19 cellular contexts compared by ENCODE assay signal in genomic region chr9:114181583-114182409, GRCh38. TPM values are rescaled to one million over a fixed set of nuclear protein-coding genes. Genes with fewer than 3 reads are reported as not detected.
DNase-seq lines count a peak whose midpoint lies in the region; ATAC-seq and TF ChIP-seq lines count a peak whose summit lies in the region.
"Had no signal": no experiment of that assay in that cellular context is flagged by ENCODE, and none has a peak within 500 bp of the region (broad histone marks: within the 10 kb centered on the region; RNA-seq: fewer than 3 reads in every experiment).

No MANE protein-coding gene starts in this region.

- peak overlapping the region; percentile 91 for H3K27ac Mint-ChIP-seq in mesothelial cell of epicardium
- no peak overlapping the region for H3K27ac Mint-ChIP-seq in activated CD4-positive, alpha-beta T cell treated with anti-CD3 and anti-CD28 coated beads for 36 hours

- in situ Hi-C loops in IMR-90 (cut with MboI; ENCODE audit: low sequenced_read_pairs): no loop called here

- no peak for TF ChIP-seq CTCF in IMR-90 (conservative IDR thresholded peaks at IDR 0.05; ENCODE audit: low read depth, low read length)
- TF ChIP-seq CTCF in cardiac muscle cell (IDR thresholded peaks at IDR 0.05; ENCODE audit: low read depth, low read length): no peak
- TF ChIP-seq CTCF in mesothelial cell of epicardium (IDR thresholded peaks at IDR 0.05; ENCODE audit: unreplicated experiment): no peak
- no peak for TF ChIP-seq CTCF in BE2C (IDR thresholded peaks at IDR 0.05; ENCODE audit: low read depth, low read length)

- CTCF ChIA-PET in IMR-90 (lab: Yijun Ruan, JAX): interaction anchor here (1.5 kb wide), 1 partner anchor 74 kb away, joined by 4 read pairs; no protein-coding TSS in a partner anchor
- CTCF ChIA-PET in activated CD4-positive, alpha-beta T cell treated with anti-CD3 and anti-CD28 coated beads for 36 hours (lab: Charles Lee): interaction anchor here (0.7 kb wide), 1 partner anchor 1147 kb away, joined by 3 read pairs; no protein-coding TSS in a partner anchor

- H3K18ac ChIP-seq in IMR-90 (ENCODE audit: low read depth, low read length): peak overlapping the region; percentile 70

- peaks cover 4% of the 10 kb centered on the region for H4K20me1 ChIP-seq in IMR-90 (ENCODE audit: insufficient read depth, low read length)

- peak overlapping the region; percentile 83 for H3K23ac ChIP-seq in IMR-90 (ENCODE audit: low read depth, low read length)

- H4K5ac ChIP-seq in IMR-90 (ENCODE audit: low read depth, low read length): peak overlapping the region; percentile 62

- peak overlapping the region; percentile 47; the same call in 1 of the 2 replicates for H3K56ac ChIP-seq in IMR-90 (ENCODE audit: extremely low read depth, insufficient read depth, low read length)

- H3K36me3 ChIP-seq in IMR-90 (ENCODE audit: control insufficient read depth, insufficient read depth, low read length): peaks cover 7% of the 10 kb centered on the region; the same call in 1 of the 2 replicates
- H3K36me3 ChIP-seq in cardiac muscle cell: no peaks in the 10 kb centered on the region
- H3K36me3 ChIP-seq in skeletal muscle tissue (ENCODE audit: control insufficient read depth in 3 of 3, insufficient read depth in 3 of 3, low read length in 3 of 3): no peaks in the 10 kb centered on the region
- H3K36me3 ChIP-seq in BE2C: no peaks in the 10 kb centered on the region

- H3K4me3 ChIP-seq in IMR-90 (ENCODE audit: insufficient read depth, low read depth, low read length): no peak overlapping the region
- H3K4me3 ChIP-seq in cardiac muscle cell: no peak overlapping the region
- no peak overlapping the region for H3K4me3 ChIP-seq in skeletal muscle tissue (ENCODE audit: low read length in 3 of 3)
- no peak overlapping the region for H3K4me3 ChIP-seq in BE2C (ENCODE audit: low read depth, low read length)
- H3K4me3 ChIP-seq: SJCRH30 had no signal

- H2BK5ac ChIP-seq in IMR-90 (ENCODE audit: low read depth, low read length, poor library complexity, severe bottlenecking): peak overlapping the region; percentile 69

- intact Hi-C loops in IMR-90 (cut with micrococcal nuclease): no loop called here
- intact Hi-C loops in activated CD4-positive, alpha-beta T cell treated with anti-CD3 and anti-CD28 coated beads for 36 hours (cut with DNase I, micrococcal nuclease): no loop called here

- H2AFZ ChIP-seq in IMR-90 (replicated peaks; ENCODE audit: low read length, poor library complexity): peak overlapping the region; percentile 89

- H3K9me1 ChIP-seq in IMR-90 (ENCODE audit: insufficient read depth, low read length): peaks cover 44% of the 10 kb centered on the region

- POLR2A ChIA-PET in IMR-90 (lab: Charles Lee; ENCODE audit: unreplicated experiment): no interaction called here
- POLR2A ChIA-PET in activated CD4-positive, alpha-beta T cell treated with anti-CD3 and anti-CD28 coated beads for 36 hours (lab: Charles Lee): no interaction called here

- H3K4me1 ChIP-seq in IMR-90 (ENCODE audit: control insufficient read depth, insufficient read depth, low read length) (peaks cover 41% of the 10 kb centered on the region), cardiac muscle cell (ENCODE audit: low read depth) (peaks cover 26% of the 10 kb centered on the region), skeletal muscle tissue (ENCODE audit: control insufficient read depth in 3 of 3, insufficient read depth in 3 of 3, low read length in 3 of 3) (peaks cover 44 to 61% (median 46%) of the 10 kb centered on the region in 3 donors), BE2C (peaks cover 19% of the 10 kb centered on the region)

- no TSS peak for BruUV-seq in IMR-90 (replicated peaks; lab: Mats Ljungman, UMichigan)

- H2BK15ac ChIP-seq in IMR-90 (ENCODE audit: low read depth, low read length): peak overlapping the region; percentile 96; the same call in 2 of the 3 replicates

- H3K9me3 ChIP-seq in IMR-90 (ENCODE audit: control insufficient read depth, insufficient read depth, low read length) (no peaks in the 10 kb centered on the region), cardiac muscle cell (ENCODE audit: low read depth) (no peaks in the 10 kb centered on the region), skeletal muscle tissue (ENCODE audit: control insufficient read depth in 3 of 3, low read length in 3 of 3) (no peaks in the 10 kb centered on the region), BE2C (no peaks in the 10 kb centered on the region)
- H3K9me3 ChIP-seq: SJCRH30 had no signal

- dilution Hi-C loops in IMR-90 (cut with HindIII; ENCODE audit: low sequenced_read_pairs, unreplicated experiment): no loop called here

- no peaks in the 10 kb centered on the region for H3K27me3 ChIP-seq in IMR-90 (ENCODE audit: control insufficient read depth, insufficient read depth, low read length)
- no peaks in the 10 kb centered on the region for H3K27me3 ChIP-seq in cardiac muscle cell
- H3K27me3 ChIP-seq in skeletal muscle tissue (ENCODE audit: control insufficient read depth in 3 of 3, insufficient read depth in 3 of 3, low read length in 3 of 3): no peaks in the 10 kb centered on the region
- no peaks in the 10 kb centered on the region for H3K27me3 ChIP-seq in BE2C
- H3K27me3 ChIP-seq: SJCRH30 had no signal

- H3K79me1 ChIP-seq in IMR-90 (ENCODE audit: low read depth in 1 of 2, low read length in 2 of 2): peaks cover 11 to 60% of the 10 kb centered on the region in 2 experiments

- peaks cover 8% of the 10 kb centered on the region for H3K36me3 Mint-ChIP-seq in mesothelial cell of epicardium
- H3K36me3 Mint-ChIP-seq in activated CD4-positive, alpha-beta T cell treated with anti-CD3 and anti-CD28 coated beads for 36 hours (ENCODE audit: low read depth): no peaks in the 10 kb centered on the region

- H3K14ac ChIP-seq in IMR-90 (replicated peaks; ENCODE audit: low read depth, low read length): peak overlapping the region; percentile 26; the same call in 1 of the 2 replicates

- ATAC-seq in IMR-90 (ENCODE audit: low read depth): peak; percentile 57
- ATAC-seq in activated CD4-positive, alpha-beta T cell treated with anti-CD3 and anti-CD28 coated beads for 36 hours: no peak
- no peak for ATAC-seq in HG02885 (IDR thresholded peaks at IDR 0.05; ENCODE audit: poor library complexity, unreplicated experiment)

- H3K4ac ChIP-seq in IMR-90 (ENCODE audit: low read depth, low read length): peak overlapping the region; percentile 94

- H3K27ac ChIP-seq in IMR-90 (ENCODE audit: insufficient read depth, low read length) (peak overlapping the region; percentile 88), cardiac muscle cell (peak overlapping the region; percentile 85), skeletal muscle tissue (ENCODE audit: low read depth, low read length) (peak overlapping the region; percentile 41)
- H3K27ac ChIP-seq: epithelial cell of prostate, SJCRH30 had no signal

- peak overlapping the region; percentile 21 to 93 for H4K8ac ChIP-seq in IMR-90 (ENCODE audit: low read depth in 2 of 2, low read length in 2 of 2)

- peak overlapping the region; percentile 88 for H2AK9ac ChIP-seq in IMR-90 (replicated peaks; ENCODE audit: low read depth, low read length, poor library complexity)

- no peaks in the 10 kb centered on the region for H3K27me3 Mint-ChIP-seq in mesothelial cell of epicardium (ENCODE audit: low read depth)
- no peaks in the 10 kb centered on the region for H3K27me3 Mint-ChIP-seq in activated CD4-positive, alpha-beta T cell treated with anti-CD3 and anti-CD28 coated beads for 36 hours

- H2AK5ac ChIP-seq in IMR-90 (ENCODE audit: low read depth, low read length): peak overlapping the region; percentile 95

- H2BK120ac ChIP-seq in IMR-90 (ENCODE audit: low read depth, low read length): peak overlapping the region; percentile 97

- TF ChIP-seq RAD21 in IMR-90 (IDR thresholded peaks at IDR 0.05; ENCODE audit: low read length): no peak

- H3K9me3 Mint-ChIP-seq in mesothelial cell of epicardium: no peaks in the 10 kb centered on the region
- H3K9me3 Mint-ChIP-seq in activated CD4-positive, alpha-beta T cell treated with anti-CD3 and anti-CD28 coated beads for 36 hours (ENCODE audit: low read depth): no peaks in the 10 kb centered on the region

- peak overlapping the region; percentile 93 for H4K91ac ChIP-seq in IMR-90 (ENCODE audit: insufficient read depth, low read depth, low read length)

- DNase-seq in IMR-90: peak; percentile 49
- no peak for DNase-seq in cardiac muscle cell (ENCODE audit: low read depth in 1 of 2, low spot score in 1 of 2)
- no peak for DNase-seq in mesothelial cell of epicardium (ENCODE audit: low spot score in 2 of 2, unreplicated experiment in 2 of 2)
- no peak for DNase-seq in activated CD4-positive, alpha-beta T cell treated with anti-CD3 and anti-CD28 coated beads for 36 hours
- DNase-seq in BE2C: no peak
- no peak for DNase-seq in NOMO-1 treated with DMSO at 0.1 percent for 48 hours (lab: John Stamatoyannopoulos, UW; ENCODE audit: unreplicated experiment)
- DNase-seq: activated T-cell treated with anti-CD3 and anti-CD28 coated beads, Interleukin-2, amount 50 U/mL, for 48 hours; COR-L47; cortex of kidney; GF-D8; hypothalamus; NCI-H1436 treated with DMSO at 0.1 percent for 48 hours; NCI-H2227 treated with DMSO at 0.1 percent for 48 hours; SJCRH30; stimulated activated CD4-positive, alpha-beta T cell treated with anti-CD3 and anti-CD28 coated beads, Interleukin-15, amount 100 ng/mL, for 24 hours; T1000 had no signal

- H3K9ac ChIP-seq in IMR-90 (ENCODE audit: low read depth, low read length) (no peak overlapping the region; the same call in 1 of the 2 replicates), skeletal muscle tissue (ENCODE audit: low read depth in 1 of 3, low read length in 3 of 3) (peak overlapping the region in 2 of 3 donors; percentile 38 to 45)

- TF ChIP-seq POLR2A in IMR-90 (IDR thresholded peaks at IDR 0.05; ENCODE audit: low read depth, low read length): no peak

- peak overlapping the region; percentile 50 for H2BK20ac ChIP-seq in IMR-90 (ENCODE audit: low read depth, low read length)

- H3K4me3 Mint-ChIP-seq in mesothelial cell of epicardium: no peak overlapping the region
- no peak overlapping the region for H3K4me3 Mint-ChIP-seq in activated CD4-positive, alpha-beta T cell treated with anti-CD3 and anti-CD28 coated beads for 36 hours

- 0% methylated on average over 1 of the region's 9 CpGs; no CpG with 5 or more reads in 1 of the 2 experiments for WGBS in IMR-90 (ENCODE audit: extremely low coverage in 2 of 2, insufficient read length in 1 of 2), 2 experiments

- H3K4me1 Mint-ChIP-seq in mesothelial cell of epicardium: peaks cover 38% of the 10 kb centered on the region
- no peaks in the 10 kb centered on the region for H3K4me1 Mint-ChIP-seq in activated CD4-positive, alpha-beta T cell treated with anti-CD3 and anti-CD28 coated beads for 36 hours

- peak overlapping the region; percentile 59 for H3K4me2 ChIP-seq in IMR-90 (ENCODE audit: low read depth, low read length)

RNA-seq across cellular contexts. Expression of gene COL27A1, which starts 26.5 kb away (rescaled TPM):
- total RNA-seq in IMR-90 (2012; rRNA removed) (2.2 and 3.2 TPM in 2 replicates), cardiac muscle cell (19.2 and 19.3 TPM in 2 replicates), mesothelial cell of epicardium (126 to 138 TPM (median 129 TPM) in 3 replicates), skeletal muscle tissue (8.9 TPM)
- polyA plus RNA-seq in IMR-90 (2012; rRNA removed) (18.3 and 23.2 TPM in 2 replicates), cardiac muscle cell (12.2 and 13.4 TPM in 2 replicates)
- polyA plus RNA-seq in IMR-90 (2012; cell fraction: cytosol; rRNA removed): 6.8 and 9.7 TPM in 2 replicates
- 118 and 194 TPM in 2 replicates for polyA plus RNA-seq in IMR-90 (2012; cell fraction: nucleus; rRNA removed; ENCODE audit: low replicate concordance)
- 1 to 10 TPM; 8.9 to 9.1 TPM for total RNA-seq in activated CD4-positive, alpha-beta T cell treated with anti-CD3 and anti-CD28 coated beads for 36 hours
- polyA plus RNA-seq in BE2C (2012; ENCODE audit: insufficient read depth, insufficient read length, low read depth): 0.08 TPM
